8 cellular contexts compared by ENCODE assay signal in genomic region chr19:11373166-11373884, GRCh38. TPM values are rescaled to one million over a fixed set of nuclear protein-coding genes. Genes with fewer than 3 reads are reported as not detected.
DNase-seq lines count a peak whose midpoint lies in the region; ATAC-seq, FAIRE-seq and TF ChIP-seq lines count a peak whose summit lies in the region.

No MANE protein-coding gene starts in this region.

- no peak for FAIRE-seq in HTR-8/SVneo (lab: Jason Lieb, UNC)

- peak overlapping the region; percentile 81; the same call in 1 of the 2 replicates for H3K4me3 ChIP-seq in GM12865 (ENCODE audit: low read depth, low read length)

- in situ Hi-C loops in GM13977 (cut with MboI; ENCODE audit: low pct_unique_long_range_greater_than_20kb, low sequenced_read_pairs, unreplicated experiment) = no loop called here

- peak; percentile 28 for DNase-seq in GM12865 (ENCODE audit: low read depth)
- peak; percentile 41 to 72 for DNase-seq in NCI-H187 (lab: John Stamatoyannopoulos, UW)
- peak; percentile 82 for DNase-seq in occipital lobe (lab: John Stamatoyannopoulos, UW)
- DNase-seq in HTR-8/SVneo (ENCODE audit: insufficient read length, low spot score) = no peak
- DNase-seq in GM13977 (ENCODE audit: low spot score) = no peak

- TF ChIP-seq CTCF in GM12865 (IDR thresholded peaks at IDR 0.05; ENCODE audit: insufficient read depth, low read depth, low read length, missing control alignments) (no peak), GM13977 (IDR thresholded peaks at IDR 0.05; ENCODE audit: extremely low read depth, insufficient read depth, missing control alignments) (no peak)

- ATAC-seq in GM21723 (IDR thresholded peaks at IDR 0.05; ENCODE audit: unreplicated experiment) = no peak
- ATAC-seq in HG03175 (IDR thresholded peaks at IDR 0.05; ENCODE audit: unreplicated experiment) = no peak

- peak overlapping the region; percentile 97 for H3K27ac ChIP-seq in angular gyrus (ENCODE audit: low read depth, low read length)

RNA-seq across cellular contexts. Expression of gene SWSAP1, which starts 1.1 kb away (rescaled TPM):
- total RNA-seq in occipital lobe = 1.6 TPM

RNA-seq across cellular contexts. Expression of gene EPOR, which starts 10.8 kb away (rescaled TPM):
- 4.8 TPM for total RNA-seq in occipital lobe

RNA-seq across cellular contexts. Expression of gene PLPPR2, which starts 18.1 kb away (rescaled TPM):
- total RNA-seq in occipital lobe = 28.2 TPM

RNA-seq across cellular contexts. Expression of gene CCDC159, which starts 27.0 kb away (rescaled TPM):
- 2.3 TPM for total RNA-seq in occipital lobe

RNA-seq across cellular contexts. Expression of gene TMEM205, which starts 27.3 kb away (rescaled TPM):
- total RNA-seq in occipital lobe = 28.7 TPM

Comparison
In these comparisons a context has a peak if more than half of its experiments do, and no peak if none do; other contexts are left out.
1. DNase-seq: peak in GM12865 (single experiment), NCI-H187 (2 of 2) and occipital lobe (single experiment); none in HTR-8/SVneo (single experiment) and GM13977 (single experiment).